16 cellular contexts compared by ENCODE assay signal in the genomic region with DNA sequence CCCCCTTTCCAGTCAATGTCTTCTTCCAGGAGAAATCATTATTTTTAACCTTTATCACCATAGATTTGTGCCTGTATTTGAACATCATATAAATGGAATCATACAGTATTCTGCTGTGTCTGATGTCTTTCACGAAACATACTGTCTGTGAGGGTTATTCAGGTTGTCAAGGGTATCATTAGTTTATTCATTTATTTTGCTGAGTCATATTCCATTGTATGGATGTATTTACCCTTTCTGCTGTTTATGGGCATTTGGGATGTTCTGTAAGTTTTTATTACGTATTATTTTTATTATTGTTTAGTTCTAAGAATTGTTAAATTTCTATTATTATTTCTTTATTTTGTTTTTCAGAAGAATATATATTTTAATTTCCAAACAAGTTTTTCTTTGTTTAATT. TPM values are rescaled to one million over a fixed set of nuclear protein-coding genes. Genes with fewer than 3 reads are reported as not detected.
"Had no signal": no experiment of that assay in that cellular context is flagged by ENCODE, and none has a peak within 500 bp of the region (broad histone marks: within the 10 kb centered on the region; RNA-seq: fewer than 3 reads in every experiment).

No MANE protein-coding gene starts in this region.

- H3K27ac ChIP-seq: esophagus muscularis mucosa, heart right ventricle, left lung, parathyroid adenoma, thoracic aorta, upper lobe of left lung had no signal

- H3K9me3 ChIP-seq: esophagus muscularis mucosa, heart right ventricle, left lung, thoracic aorta, upper lobe of left lung had no signal

- H3K79me2 ChIP-seq: parathyroid adenoma had no signal

- H3K4me3 ChIP-seq: esophagus muscularis mucosa, heart right ventricle, left lung, smooth muscle cell, thoracic aorta, upper lobe of left lung had no signal

- H3K27me3 ChIP-seq: esophagus muscularis mucosa, heart right ventricle, left lung, upper lobe of left lung had no signal

- DNase-seq: activated CD4-positive, alpha-beta T cell treated with anti-CD3 and anti-CD28 coated beads, Interleukin-2, amount 10 ng/mL, durations not matched to agents 24 days and 14 days; activated CD8-positive, alpha-beta memory T cell treated with anti-CD3 and anti-CD28 coated beads, Interleukin-2, amount 50 U/mL, for 4 hours; activated naive CD4-positive, alpha-beta T cell treated with anti-CD3 and anti-CD28 coated beads, Interleukin-2, amount 50 U/mL, for 16 hours; activated T-cell treated with anti-CD3 and anti-CD28 coated beads, Interleukin-2, amount 50 U/mL, for 72 hours; cortex of kidney; heart right ventricle; midbrain; stimulated activated CD4-positive, alpha-beta T cell treated with anti-CD3 and anti-CD28 coated beads, Interleukin-4, amount 100 ng/mL, for 1 hour; T-cell; T-helper 9 cell; upper lobe of left lung had no signal

- H3K4me1 ChIP-seq: esophagus muscularis mucosa, heart right ventricle, left lung, parathyroid adenoma, upper lobe of left lung had no signal

- H2AFZ ChIP-seq: parathyroid adenoma had no signal

- H3K9ac ChIP-seq: parathyroid adenoma had no signal

- H3K4me2 ChIP-seq: smooth muscle cell had no signal

RNA-seq across cellular contexts. Expression of gene TTBK1, which starts 36.0 kb away (rescaled TPM):
- total RNA-seq: smooth muscle cell, thoracic aorta had no signal
